In the genomic region with DNA sequence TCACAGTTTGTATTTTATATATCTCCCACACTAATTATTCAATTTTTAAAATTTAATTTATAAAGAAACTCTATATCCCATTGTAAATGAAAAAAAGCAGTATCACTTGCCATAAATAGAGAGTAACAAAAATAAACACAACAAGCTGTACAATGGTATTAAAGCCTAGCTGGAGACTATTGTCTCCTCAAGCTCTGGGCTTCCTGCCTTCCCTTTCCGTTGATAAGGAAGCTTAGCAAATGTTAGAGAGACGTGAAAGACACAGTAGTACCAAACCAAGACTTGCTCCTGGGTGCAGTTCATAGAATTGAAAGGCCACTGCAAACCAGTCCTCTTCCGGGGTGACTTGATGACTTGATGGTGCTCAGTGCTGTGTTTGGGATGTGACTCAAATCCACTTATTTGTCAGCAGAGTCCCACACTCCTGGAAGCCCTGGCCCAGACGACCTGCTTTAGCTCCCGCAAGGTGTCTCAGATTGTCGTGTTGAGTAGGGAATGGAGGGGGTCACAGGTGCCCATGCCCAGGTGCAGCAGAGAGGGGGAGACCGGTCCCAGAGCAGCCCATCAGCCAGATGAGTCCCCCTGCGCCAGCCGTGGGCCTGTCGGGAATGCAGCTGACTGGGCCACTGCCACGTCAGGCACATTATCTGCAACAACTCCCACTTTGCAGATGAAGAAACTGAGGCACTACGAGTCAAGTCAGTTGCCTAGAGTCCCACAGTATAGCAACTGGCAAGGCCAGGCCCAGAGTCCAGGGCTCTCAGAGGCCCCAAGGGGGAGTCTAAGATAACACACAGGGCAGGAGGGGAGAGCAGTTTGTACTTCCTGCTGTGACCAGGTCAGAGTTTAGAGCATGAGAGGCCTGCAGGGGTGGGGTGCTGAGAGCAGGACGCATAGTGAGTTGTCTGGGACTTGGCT, we compare ENCODE assay signal across 1 cellular context.
TF ChIP-seq lines count a peak whose summit lies in the region.

No MANE protein-coding gene starts in this region.

TF ChIP-seq in HepG2, 621 proteins besides CTCF, POLR2A, EP300 and RAD21 (continued from another document):
- TF ChIP-seq, protein P1, sequence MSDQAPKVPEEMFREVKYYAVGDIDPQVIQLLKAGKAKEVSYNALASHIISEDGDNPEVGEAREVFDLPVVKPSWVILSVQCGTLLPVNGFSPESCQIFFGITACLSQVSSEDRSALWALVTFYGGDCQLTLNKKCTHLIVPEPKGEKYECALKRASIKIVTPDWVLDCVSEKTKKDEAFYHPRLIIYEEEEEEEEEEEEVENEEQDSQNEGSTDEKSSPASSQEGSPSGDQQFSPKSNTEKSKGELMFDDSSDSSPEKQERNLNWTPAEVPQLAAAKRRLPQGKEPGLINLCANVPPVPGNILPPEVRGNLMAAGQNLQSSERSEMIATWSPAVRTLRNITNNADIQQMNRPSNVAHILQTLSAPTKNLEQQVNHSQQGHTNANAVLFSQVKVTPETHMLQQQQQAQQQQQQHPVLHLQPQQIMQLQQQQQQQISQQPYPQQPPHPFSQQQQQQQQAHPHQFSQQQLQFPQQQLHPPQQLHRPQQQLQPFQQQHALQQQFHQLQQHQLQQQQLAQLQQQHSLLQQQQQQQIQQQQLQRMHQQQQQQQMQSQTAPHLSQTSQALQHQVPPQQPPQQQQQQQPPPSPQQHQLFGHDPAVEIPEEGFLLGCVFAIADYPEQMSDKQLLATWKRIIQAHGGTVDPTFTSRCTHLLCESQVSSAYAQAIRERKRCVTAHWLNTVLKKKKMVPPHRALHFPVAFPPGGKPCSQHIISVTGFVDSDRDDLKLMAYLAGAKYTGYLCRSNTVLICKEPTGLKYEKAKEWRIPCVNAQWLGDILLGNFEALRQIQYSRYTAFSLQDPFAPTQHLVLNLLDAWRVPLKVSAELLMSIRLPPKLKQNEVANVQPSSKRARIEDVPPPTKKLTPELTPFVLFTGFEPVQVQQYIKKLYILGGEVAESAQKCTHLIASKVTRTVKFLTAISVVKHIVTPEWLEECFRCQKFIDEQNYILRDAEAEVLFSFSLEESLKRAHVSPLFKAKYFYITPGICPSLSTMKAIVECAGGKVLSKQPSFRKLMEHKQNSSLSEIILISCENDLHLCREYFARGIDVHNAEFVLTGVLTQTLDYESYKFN (CRISPR knock-in tag; conservative IDR thresholded peaks at IDR 0.05) = peak; percentile 80
- TF ChIP-seq SP4 (CRISPR knock-in tag; IDR thresholded peaks at IDR 0.05) (0 out of 2 replicates have a peak, but pooled peaks have one; percentile 27), RARA (CRISPR knock-in tag; IDR thresholded peaks at IDR 0.05) (peak; percentile 20; the same call in 1 of the 2 replicates), SRSF9 (IDR thresholded peaks at IDR 0.05; ENCODE audit: borderline replicate concordance, insufficient read depth, low read depth, low read length, poor library complexity, severe bottlenecking) (no peak), GRHL1 (CRISPR knock-in tag; conservative IDR thresholded peaks at IDR 0.05) (no peak), ZIK1 (CRISPR knock-in tag; IDR thresholded peaks at IDR 0.05; ENCODE audit: borderline replicate concordance, low read depth) (no peak), HIVEP1 (CRISPR knock-in tag; IDR thresholded peaks at IDR 0.05) (0 out of 2 replicates have a peak, but pooled peaks have one; percentile 30), PITX1 (CRISPR knock-in tag; IDR thresholded peaks at IDR 0.05) (0 out of 2 replicates have a peak, but pooled peaks have one; percentile 15), HOXA5 (CRISPR knock-in tag; IDR thresholded peaks at IDR 0.05) (no peak), ZNF3 (CRISPR knock-in tag; IDR thresholded peaks at IDR 0.05) (no peak), ZEB1 (IDR thresholded peaks at IDR 0.05; ENCODE audit: insufficient replicate concordance, low read depth) (no peak), ZSCAN25 (CRISPR knock-in tag; IDR thresholded peaks at IDR 0.05) (peak; percentile 99), ZNF354B (CRISPR knock-in tag; IDR thresholded peaks at IDR 0.05) (no peak), ELF3 (CRISPR knock-in tag; IDR thresholded peaks at IDR 0.05) (peak; percentile 69), HMGA1 (CRISPR knock-in tag; conservative IDR thresholded peaks at IDR 0.05) (no peak), ZNF746 (CRISPR knock-in tag; IDR thresholded peaks at IDR 0.05) (no peak), ZNF605 (CRISPR knock-in tag; IDR thresholded peaks at IDR 0.05) (peak; percentile 51; the same call in 1 of the 2 replicates), SMARCE1 (IDR thresholded peaks at IDR 0.05; ENCODE audit: borderline replicate concordance) (no peak), KLF15 (CRISPR knock-in tag; IDR thresholded peaks at IDR 0.05; ENCODE audit: borderline replicate concordance) (no peak), ZFX (CRISPR knock-in tag; IDR thresholded peaks at IDR 0.05; ENCODE audit: low read depth) (0 out of 2 replicates have a peak, but pooled peaks have one; percentile 41), ZZZ3 (CRISPR knock-in tag; IDR thresholded peaks at IDR 0.05; ENCODE audit: borderline replicate concordance) (peak; percentile 38; the same call in 1 of the 2 replicates), ZNF7 (CRISPR knock-in tag; IDR thresholded peaks at IDR 0.05) (no peak)
- TF ChIP-seq, protein P2, sequence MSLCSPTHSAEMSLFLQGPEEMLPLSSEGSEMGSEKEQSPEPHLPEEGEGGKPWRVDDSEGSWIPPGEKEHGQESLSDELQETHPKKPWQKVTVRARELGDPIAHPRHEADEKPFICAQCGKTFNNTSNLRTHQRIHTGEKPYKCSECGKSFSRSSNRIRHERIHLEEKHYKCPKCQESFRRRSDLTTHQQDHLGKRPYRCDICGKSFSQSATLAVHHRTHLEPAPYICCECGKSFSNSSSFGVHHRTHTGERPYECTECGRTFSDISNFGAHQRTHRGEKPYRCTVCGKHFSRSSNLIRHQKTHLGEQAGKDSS (CRISPR knock-in tag; IDR thresholded peaks at IDR 0.05; ENCODE audit: borderline replicate concordance, low read depth) = 0 out of 2 replicates have a peak, but pooled peaks have one; percentile 25
- TF ChIP-seq, protein P3, sequence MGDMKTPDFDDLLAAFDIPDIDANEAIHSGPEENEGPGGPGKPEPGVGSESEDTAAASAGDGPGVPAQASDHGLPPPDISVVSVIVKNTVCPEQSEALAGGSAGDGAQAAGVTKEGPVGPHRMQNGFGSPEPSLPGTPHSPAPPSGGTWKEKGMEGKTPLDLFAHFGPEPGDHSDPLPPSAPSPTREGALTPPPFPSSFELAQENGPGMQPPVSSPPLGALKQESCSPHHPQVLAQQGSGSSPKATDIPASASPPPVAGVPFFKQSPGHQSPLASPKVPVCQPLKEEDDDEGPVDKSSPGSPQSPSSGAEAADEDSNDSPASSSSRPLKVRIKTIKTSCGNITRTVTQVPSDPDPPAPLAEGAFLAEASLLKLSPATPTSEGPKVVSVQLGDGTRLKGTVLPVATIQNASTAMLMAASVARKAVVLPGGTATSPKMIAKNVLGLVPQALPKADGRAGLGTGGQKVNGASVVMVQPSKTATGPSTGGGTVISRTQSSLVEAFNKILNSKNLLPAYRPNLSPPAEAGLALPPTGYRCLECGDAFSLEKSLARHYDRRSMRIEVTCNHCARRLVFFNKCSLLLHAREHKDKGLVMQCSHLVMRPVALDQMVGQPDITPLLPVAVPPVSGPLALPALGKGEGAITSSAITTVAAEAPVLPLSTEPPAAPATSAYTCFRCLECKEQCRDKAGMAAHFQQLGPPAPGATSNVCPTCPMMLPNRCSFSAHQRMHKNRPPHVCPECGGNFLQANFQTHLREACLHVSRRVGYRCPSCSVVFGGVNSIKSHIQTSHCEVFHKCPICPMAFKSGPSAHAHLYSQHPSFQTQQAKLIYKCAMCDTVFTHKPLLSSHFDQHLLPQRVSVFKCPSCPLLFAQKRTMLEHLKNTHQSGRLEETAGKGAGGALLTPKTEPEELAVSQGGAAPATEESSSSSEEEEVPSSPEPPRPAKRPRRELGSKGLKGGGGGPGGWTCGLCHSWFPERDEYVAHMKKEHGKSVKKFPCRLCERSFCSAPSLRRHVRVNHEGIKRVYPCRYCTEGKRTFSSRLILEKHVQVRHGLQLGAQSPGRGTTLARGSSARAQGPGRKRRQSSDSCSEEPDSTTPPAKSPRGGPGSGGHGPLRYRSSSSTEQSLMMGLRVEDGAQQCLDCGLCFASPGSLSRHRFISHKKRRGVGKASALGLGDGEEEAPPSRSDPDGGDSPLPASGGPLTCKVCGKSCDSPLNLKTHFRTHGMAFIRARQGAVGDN (CRISPR knock-in tag; IDR thresholded peaks at IDR 0.05) = peak; percentile 65
- TF ChIP-seq, protein P4, sequence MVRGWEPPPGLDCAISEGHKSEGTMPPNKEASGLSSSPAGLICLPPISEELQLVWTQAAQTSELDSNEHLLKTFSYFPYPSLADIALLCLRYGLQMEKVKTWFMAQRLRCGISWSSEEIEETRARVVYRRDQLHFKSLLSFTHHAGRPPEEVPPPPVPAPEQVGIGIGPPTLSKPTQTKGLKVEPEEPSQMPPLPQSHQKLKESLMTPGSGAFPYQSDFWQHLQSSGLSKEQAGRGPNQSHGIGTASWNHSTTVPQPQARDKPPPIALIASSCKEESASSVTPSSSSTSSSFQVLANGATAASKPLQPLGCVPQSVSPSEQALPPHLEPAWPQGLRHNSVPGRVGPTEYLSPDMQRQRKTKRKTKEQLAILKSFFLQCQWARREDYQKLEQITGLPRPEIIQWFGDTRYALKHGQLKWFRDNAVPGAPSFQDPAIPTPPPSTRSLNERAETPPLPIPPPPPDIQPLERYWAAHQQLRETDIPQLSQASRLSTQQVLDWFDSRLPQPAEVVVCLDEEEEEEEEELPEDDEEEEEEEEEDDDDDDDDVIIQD (CRISPR knock-in tag; IDR thresholded peaks at IDR 0.05; ENCODE audit: low read depth) = no peak
TF ChIP-seq in HepG2: peak in this region for 27.
